ENCODE assay signal across 11 cellular contexts in genomic region chr18:57619881-57620280, GRCh38. TPM values are rescaled to one million over a fixed set of nuclear protein-coding genes. Genes with fewer than 3 reads are reported as not detected.
DNase-seq lines count a peak whose midpoint lies in the region; ATAC-seq and TF ChIP-seq lines count a peak whose summit lies in the region.
"Had no signal": no experiment of that assay in that cellular context is flagged by ENCODE, and none has a peak within 500 bp of the region (broad histone marks: within the 10 kb centered on the region; RNA-seq: fewer than 3 reads in every experiment).

No MANE protein-coding gene starts in this region.

- H3K18ac ChIP-seq in mesendoderm (ENCODE audit: low read length), result no peak overlapping the region

- peak overlapping the region; percentile 89 for H3K4me2 ChIP-seq in OCI-LY1 (ENCODE audit: low read length)
- H3K4me2 ChIP-seq in mesendoderm (ENCODE audit: low read length), result no peak overlapping the region

- H3K23ac ChIP-seq in mesendoderm (ENCODE audit: low read length), result no peak overlapping the region

- H3K27me3 Mint-ChIP-seq in activated CD4-positive, alpha-beta T cell treated with anti-CD3 and anti-CD28 coated beads, Interleukin-2, amount 10 ng/mL, durations not matched to agents 7 days and 5 days, result no peaks in the 10 kb centered on the region
- H3K27me3 Mint-ChIP-seq in central memory CD8-positive, alpha-beta T cell, result no peaks in the 10 kb centered on the region
- H3K27me3 Mint-ChIP-seq: stimulated activated naive B cell treated with anti-CD40 and anti-IgM and Interleukin-4, amounts not matched to agents 10 μg/mL and 1 μg/mL and 100 μg/mL, for 72 hours had no signal

- H3K79me1 ChIP-seq in mesendoderm (ENCODE audit: low read length), result peaks cover 7% of the 10 kb centered on the region

- no peaks in the 10 kb centered on the region for H3F3A ChIP-seq in OCI-LY1 (ENCODE audit: insufficient read depth, low read length)

- no peak overlapping the region for H2AK5ac ChIP-seq in mesendoderm (ENCODE audit: low read length)

- no peak overlapping the region for H3K4ac ChIP-seq in mesendoderm (ENCODE audit: low read depth, low read length)

- no peak overlapping the region for H2BK120ac ChIP-seq in mesendoderm (ENCODE audit: low read depth, low read length)

- no peaks in the 10 kb centered on the region for H3K9me2 ChIP-seq in OCI-LY1 (ENCODE audit: low read depth, low read length)

- TF ChIP-seq CTCF in OCI-LY1 (IDR thresholded peaks at IDR 0.05; ENCODE audit: low read length), result no peak
- no peak for TF ChIP-seq CTCF in neutrophil (IDR thresholded peaks at IDR 0.05)

- no CpG with 5 or more reads among the region's 3 CpGs for WGBS in mesendoderm (ENCODE audit: extremely low coverage, insufficient coverage, low lambda C conversion rate)

- no peaks in the 10 kb centered on the region for H3K27me3 ChIP-seq in OCI-LY1 (ENCODE audit: insufficient read depth, low read length)
- H3K27me3 ChIP-seq in neutrophil, result no peaks in the 10 kb centered on the region
- H3K27me3 ChIP-seq in mesendoderm (ENCODE audit: insufficient read depth, low read length, poor library complexity), result no peaks in the 10 kb centered on the region

- H3K27ac Mint-ChIP-seq in activated CD4-positive, alpha-beta T cell treated with anti-CD3 and anti-CD28 coated beads, Interleukin-2, amount 10 ng/mL, durations not matched to agents 7 days and 5 days, result peak overlapping the region; percentile 98
- no peak overlapping the region for H3K27ac Mint-ChIP-seq in central memory CD8-positive, alpha-beta T cell (ENCODE audit: low read depth)
- H3K27ac Mint-ChIP-seq: stimulated activated naive B cell treated with anti-CD40 and anti-IgM and Interleukin-4, amounts not matched to agents 10 μg/mL and 1 μg/mL and 100 μg/mL, for 72 hours had no signal

- no peaks in the 10 kb centered on the region for H4K20me1 ChIP-seq in OCI-LY1 (ENCODE audit: insufficient read depth, low read length)

- peaks cover 26% of the 10 kb centered on the region for H3K36me3 Mint-ChIP-seq in activated CD4-positive, alpha-beta T cell treated with anti-CD3 and anti-CD28 coated beads, Interleukin-2, amount 10 ng/mL, durations not matched to agents 7 days and 5 days (ENCODE audit: low read depth)
- H3K36me3 Mint-ChIP-seq in central memory CD8-positive, alpha-beta T cell (ENCODE audit: insufficient read depth), result peaks cover 34% of the 10 kb centered on the region

- no peaks in the 10 kb centered on the region for H3K9me3 Mint-ChIP-seq in activated CD4-positive, alpha-beta T cell treated with anti-CD3 and anti-CD28 coated beads, Interleukin-2, amount 10 ng/mL, durations not matched to agents 7 days and 5 days
- no peaks in the 10 kb centered on the region for H3K9me3 Mint-ChIP-seq in central memory CD8-positive, alpha-beta T cell
- H3K9me3 Mint-ChIP-seq: stimulated activated naive B cell treated with anti-CD40 and anti-IgM and Interleukin-4, amounts not matched to agents 10 μg/mL and 1 μg/mL and 100 μg/mL, for 72 hours had no signal

- no peak overlapping the region for H4K8ac ChIP-seq in mesendoderm (ENCODE audit: low read depth, low read length)

- peaks cover 26% of the 10 kb centered on the region for H3K79me2 ChIP-seq in OCI-LY1 (ENCODE audit: insufficient read depth, low read length)
- H3K79me2 ChIP-seq in mesendoderm (ENCODE audit: control insufficient read depth, insufficient read depth, low read length), result peaks cover 25% of the 10 kb centered on the region

- CTCF ChIA-PET in activated CD4-positive, alpha-beta T cell treated with anti-CD3 and anti-CD28 coated beads, Interleukin-2, amount 10 ng/mL, durations not matched to agents 7 days and 5 days (lab: Charles Lee), result interaction anchor here (0.6 to 1.7 kb wide), 7 partner anchors 11 to 959 kb away, joined by 3 to 7 read pairs (median 3); no protein-coding TSS in a partner anchor

- H2AFZ ChIP-seq in OCI-LY1 (ENCODE audit: low read length), result no peak overlapping the region

- H3K4me3 Mint-ChIP-seq in activated CD4-positive, alpha-beta T cell treated with anti-CD3 and anti-CD28 coated beads, Interleukin-2, amount 10 ng/mL, durations not matched to agents 7 days and 5 days, result peak overlapping the region; percentile 91
- peak overlapping the region; percentile 89 for H3K4me3 Mint-ChIP-seq in central memory CD8-positive, alpha-beta T cell

- no peak for DNase-seq in activated CD4-positive, alpha-beta T cell treated with anti-CD3 and anti-CD28 coated beads, Interleukin-2, amount 10 ng/mL, durations not matched to agents 7 days and 5 days
- no peak for DNase-seq in activated CD4-positive, alpha-beta T cell treated with anti-CD3 and anti-CD28 coated beads for 1 hour
- no peak for DNase-seq in central memory CD8-positive, alpha-beta T cell (ENCODE audit: low spot score in 2 of 2)
- no peak for DNase-seq in globus pallidus (ENCODE audit: low spot score)
- DNase-seq in mesendoderm, result no peak
- DNase-seq: hypothalamus; Kasumi-1; stimulated activated naive B cell treated with anti-CD40 and anti-IgM and Interleukin-4, amounts not matched to agents 10 μg/mL and 1 μg/mL and 100 μg/mL, for 72 hours had no signal

- peaks cover 23% of the 10 kb centered on the region for H3K4me1 ChIP-seq in OCI-LY1 (ENCODE audit: insufficient read depth, low read length, severe bottlenecking)
- H3K4me1 ChIP-seq in neutrophil (ENCODE audit: control insufficient read depth in 1 of 2, insufficient read depth in 1 of 2, low read depth in 1 of 2, low read length in 1 of 2), result peaks cover 34 to 35% of the 10 kb centered on the region in 2 experiments
- no peaks in the 10 kb centered on the region for H3K4me1 ChIP-seq in mesendoderm (ENCODE audit: control insufficient read depth, low read depth, low read length)

- no peak overlapping the region for H3K56ac ChIP-seq in mesendoderm (ENCODE audit: low read length)

- POLR2A ChIA-PET in activated CD4-positive, alpha-beta T cell treated with anti-CD3 and anti-CD28 coated beads, Interleukin-2, amount 10 ng/mL, durations not matched to agents 7 days and 5 days (lab: Charles Lee), result no interaction called here

- H3K9ac ChIP-seq in OCI-LY1 (ENCODE audit: low read length) (peak overlapping the region; percentile 67; the same call in 1 of the 2 replicates), mesendoderm (ENCODE audit: low read length) (no peak overlapping the region)

- H3K36me3 ChIP-seq in OCI-LY1 (ENCODE audit: insufficient read depth, low read length) (peaks cover 44% of the 10 kb centered on the region), neutrophil (peaks cover 12% of the 10 kb centered on the region), mesendoderm (ENCODE audit: control insufficient read depth, insufficient read depth, low read length) (peaks cover 2% of the 10 kb centered on the region)

- no peaks in the 10 kb centered on the region for H3K9me3 ChIP-seq in OCI-LY1 (ENCODE audit: low read length)
- H3K9me3 ChIP-seq in neutrophil, result no peaks in the 10 kb centered on the region

- no peak overlapping the region for H4K5ac ChIP-seq in mesendoderm (ENCODE audit: low read length)

- H3K4me3 ChIP-seq in OCI-LY1 (ENCODE audit: low read depth, low read length, poor library complexity, severe bottlenecking), result peak overlapping the region; percentile 68
- no peak overlapping the region for H3K4me3 ChIP-seq in neutrophil (ENCODE audit: low read depth in 1 of 2, low read length in 1 of 2)
- no peak overlapping the region for H3K4me3 ChIP-seq in mesendoderm (ENCODE audit: low read length)

- ATAC-seq in central memory CD8-positive, alpha-beta T cell (replicated peaks; ENCODE audit: extremely low read depth, poor library complexity, severe bottlenecking), result no peak
- no peak for ATAC-seq in HG03460 (IDR thresholded peaks at IDR 0.05; ENCODE audit: unreplicated experiment)
- ATAC-seq: stimulated activated naive B cell treated with anti-CD40 and anti-IgM and Interleukin-4, amounts not matched to agents 10 μg/mL and 1 μg/mL and 100 μg/mL, for 72 hours had no signal

- no peak overlapping the region for H2BK5ac ChIP-seq in mesendoderm (ENCODE audit: low read length)

- H3K4me1 Mint-ChIP-seq in activated CD4-positive, alpha-beta T cell treated with anti-CD3 and anti-CD28 coated beads, Interleukin-2, amount 10 ng/mL, durations not matched to agents 7 days and 5 days, result peaks cover 31% of the 10 kb centered on the region
- H3K4me1 Mint-ChIP-seq in central memory CD8-positive, alpha-beta T cell, result peaks cover 11% of the 10 kb centered on the region

- H3K27ac ChIP-seq in OCI-LY1 (ENCODE audit: low read depth, low read length, poor library complexity, severe bottlenecking), result no peak overlapping the region
- peak overlapping the region; percentile 69 for H3K27ac ChIP-seq in neutrophil
- H3K27ac ChIP-seq in mesendoderm (ENCODE audit: low read depth, low read length), result no peak overlapping the region

- H2BK15ac ChIP-seq in mesendoderm (replicated peaks; ENCODE audit: low read depth), result no peak overlapping the region

RNA-seq across cellular contexts. Expression of gene NARS1, which starts 1.8 kb away (rescaled TPM):
- total RNA-seq in activated CD4-positive, alpha-beta T cell treated with anti-CD3 and anti-CD28 coated beads, Interleukin-2, amount 10 ng/mL, durations not matched to agents 7 days and 5 days, result 10 to 100 TPM; 71.7 to 84.7 TPM
- 162 TPM for polyA plus RNA-seq in mesendoderm (2013, experiment 1 of 2)
- polyA plus RNA-seq in mesendoderm (2013, experiment 2 of 2), result 150 TPM

RNA-seq across cellular contexts. Expression of gene FECH, which starts 33.4 kb away (rescaled TPM):
- total RNA-seq in activated CD4-positive, alpha-beta T cell treated with anti-CD3 and anti-CD28 coated beads, Interleukin-2, amount 10 ng/mL, durations not matched to agents 7 days and 5 days, result 10 to 100 TPM; 18.7 to 23.1 TPM
- 27.2 TPM for polyA plus RNA-seq in mesendoderm (2013, experiment 1 of 2)
- polyA plus RNA-seq in mesendoderm (2013, experiment 2 of 2), result 26.7 TPM
